ENCODE assay signal across 11 cellular contexts in the genomic region with DNA sequence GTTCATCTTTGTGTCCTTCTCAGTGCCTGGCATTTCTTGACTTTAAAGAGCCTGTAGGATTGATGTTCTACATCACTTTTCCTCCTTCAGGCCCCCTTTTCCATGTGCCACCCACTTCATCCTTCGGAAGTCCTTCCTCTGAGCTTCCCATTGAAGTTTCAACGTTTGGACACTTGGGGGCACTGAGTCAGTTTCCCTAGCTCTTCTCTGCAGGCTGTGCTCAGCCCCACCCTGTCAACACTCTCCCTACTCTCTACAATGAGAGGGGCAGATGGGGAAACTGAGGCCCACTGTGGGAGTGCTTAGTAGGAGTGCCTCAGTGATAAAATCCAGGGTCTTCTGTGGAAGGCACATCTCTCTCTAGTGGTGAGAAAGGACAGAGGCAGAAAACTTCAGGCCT. TPM values are rescaled to one million over a fixed set of nuclear protein-coding genes. Genes with fewer than 3 reads are reported as not detected.
DNase-seq lines count a peak whose midpoint lies in the region; ATAC-seq and TF ChIP-seq lines count a peak whose summit lies in the region.
"Had no signal": no experiment of that assay in that cellular context is flagged by ENCODE, and none has a peak within 500 bp of the region (broad histone marks: within the 10 kb centered on the region; RNA-seq: fewer than 3 reads in every experiment).

No MANE protein-coding gene starts in this region.

- no peaks in the 10 kb centered on the region for H4K20me1 ChIP-seq in PC-3 (ENCODE audit: low read length)

- no peaks in the 10 kb centered on the region for H3K4me1 ChIP-seq in PC-3 (ENCODE audit: insufficient read depth, low read length)
- H3K4me1 ChIP-seq: pancreas had no signal

- H3K9me3 ChIP-seq in PC-3 (ENCODE audit: low read length) = no peaks in the 10 kb centered on the region
- H3K9me3 ChIP-seq: pancreas had no signal

- no peak overlapping the region for H3K27ac ChIP-seq in PC-3 (ENCODE audit: low read length)
- H3K27ac ChIP-seq: hepatocyte, pancreas, VCaP had no signal

- H2AFZ ChIP-seq in PC-3 (ENCODE audit: low read length) = no peak overlapping the region
- H2AFZ ChIP-seq: hepatocyte had no signal

- intact Hi-C loops in PC-3 (cut with micrococcal nuclease) = no loop called here

- H3K9ac ChIP-seq in PC-3 (ENCODE audit: low read length) = no peak overlapping the region

- BruUV-seq in PC-3 (replicated peaks; lab: Mats Ljungman, UMichigan) = no TSS peak

- H3K4me3 ChIP-seq in PC-3 (ENCODE audit: low read length) (no peak overlapping the region), kidney epithelial cell (ENCODE audit: low read depth, low read length) (no peak overlapping the region)
- H3K4me3 ChIP-seq: hepatocyte, pancreas had no signal

- no peaks in the 10 kb centered on the region for H3K9me2 ChIP-seq in PC-3 (replicated peaks; ENCODE audit: low read length)

- H3K4me2 ChIP-seq in PC-3 (ENCODE audit: low read length) = no peak overlapping the region
- H3K4me2 ChIP-seq: hepatocyte had no signal

- H3K79me2 ChIP-seq in PC-3 (ENCODE audit: low read length) = no peaks in the 10 kb centered on the region
- H3K79me2 ChIP-seq: hepatocyte had no signal

- H3K36me3 ChIP-seq in PC-3 (ENCODE audit: low read depth, low read length) = no peaks in the 10 kb centered on the region
- no peaks in the 10 kb centered on the region for H3K36me3 ChIP-seq in kidney epithelial cell (ENCODE audit: control insufficient read depth, insufficient read depth, low read length)
- H3K36me3 ChIP-seq: pancreas had no signal

- POLR2A ChIA-PET in PC-3 (lab: Charles Lee; ENCODE audit: unreplicated experiment) = no interaction called here

- H3K27me3 ChIP-seq in PC-3 (ENCODE audit: low read length) = peaks cover 61% of the 10 kb centered on the region
- peaks cover 40% of the 10 kb centered on the region for H3K27me3 ChIP-seq in kidney epithelial cell (ENCODE audit: control insufficient read depth, insufficient read depth, low read length)
- H3K27me3 ChIP-seq: pancreas had no signal

- peak; percentile 49; the same call in 1 of the 2 replicates for ATAC-seq in PC-3
- no peak for ATAC-seq in GM19023 (IDR thresholded peaks at IDR 0.05; ENCODE audit: unreplicated experiment)
- no peak for ATAC-seq in GM21423 (IDR thresholded peaks at IDR 0.05; ENCODE audit: unreplicated experiment)
- ATAC-seq: pancreas had no signal

- TF ChIP-seq CTCF in PC-3 (conservative IDR thresholded peaks at IDR 0.05; ENCODE audit: low read depth, low read length) (peak; percentile 45), kidney epithelial cell (IDR thresholded peaks at IDR 0.05; ENCODE audit: insufficient read depth, low read length, poor library complexity, severe bottlenecking) (peak; percentile 13)

- H3F3A ChIP-seq in PC-3 (ENCODE audit: low read length, unreplicated experiment) = no peaks in the 10 kb centered on the region

- DNase-seq in EH (ENCODE audit: low read depth) (peak; percentile 20), PC-3 (peak; percentile 22), kidney epithelial cell (ENCODE audit: low read depth) (no peak)
- no peak for DNase-seq in activated CD8-positive, alpha-beta memory T cell treated with anti-CD3 and anti-CD28 coated beads, Interleukin-2, amount 50 U/mL, for 4 hours
- DNase-seq: GDM1, NCI-H510A treated with DMSO at 0.1 percent for 48 hours, pancreas had no signal

- CTCF ChIA-PET in PC-3 (lab: Charles Lee) = interaction anchor here (0.7 to 0.9 kb wide), 2 partner anchors 20 to 28 kb away, joined by 3 to 4 read pairs; no protein-coding TSS in a partner anchor

RNA-seq across cellular contexts. Expression of a gene that starts 11.9 kb away (rescaled TPM):
- total RNA-seq in PC-3 (2014; rRNA removed) (0.15 TPM in 1 of 2 replicates, not detected in the other), kidney epithelial cell (0.04 TPM in 1 of 2 replicates, not detected in the other)
- total RNA-seq: hepatocyte had no signal

RNA-seq across cellular contexts. Expression of a gene that starts 23.3 kb away (rescaled TPM):
- total RNA-seq in PC-3 (2014; rRNA removed) = not detected in 2 replicates
- not detected in 2 replicates for total RNA-seq in kidney epithelial cell
- total RNA-seq: hepatocyte, pancreas had no signal

RNA-seq across cellular contexts. Expression of a gene that starts 26.3 kb away (rescaled TPM):
- total RNA-seq in PC-3 (2014; rRNA removed) (6.7 and 6.9 TPM in 2 replicates), kidney epithelial cell (5.3 and 5.5 TPM in 2 replicates)

RNA-seq across cellular contexts. Expression of a gene that starts 40.3 kb away (rescaled TPM):
- total RNA-seq in PC-3 (2014; rRNA removed) (37.1 and 49.1 TPM in 2 replicates), kidney epithelial cell (32.9 and 44.3 TPM in 2 replicates)

RNA-seq across cellular contexts. Expression of a gene that starts 57.5 kb away (rescaled TPM):
- not detected in 2 replicates for total RNA-seq in PC-3 (2014; rRNA removed)
- 0.04 and 0.07 TPM in 2 replicates for total RNA-seq in kidney epithelial cell

Comparison
In these comparisons a context has a peak if more than half of its experiments do, and no peak if none do; other contexts are left out.
1. DNase-seq: peak in EH (single experiment) and PC-3 (single experiment); none in kidney epithelial cell (single experiment) and activated CD8-positive, alpha-beta memory T cell treated with anti-CD3 and anti-CD28 coated beads, Interleukin-2, amount 50 U/mL, for 4 hours (single experiment).